29 cellular contexts compared by ENCODE assay signal in the genomic region with DNA sequence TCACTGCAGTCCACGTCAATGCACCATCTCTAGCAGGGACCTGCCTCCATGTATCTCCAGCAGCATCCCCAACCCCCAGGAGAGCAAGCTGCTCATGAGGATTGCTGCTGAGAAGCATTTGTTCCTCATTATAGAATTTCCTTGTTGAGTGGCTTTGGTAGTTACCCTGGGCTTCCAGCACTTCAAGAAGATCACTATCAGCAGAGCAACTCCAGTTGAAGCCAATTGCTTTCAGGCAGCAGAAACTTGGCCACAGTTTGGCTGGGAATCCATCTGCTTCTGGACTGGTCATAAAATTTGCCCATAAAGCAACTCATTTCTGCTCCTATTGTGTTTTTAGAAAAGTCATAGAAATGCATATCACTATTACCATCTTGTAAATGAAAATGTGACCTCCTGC. TPM values are rescaled to one million over a fixed set of nuclear protein-coding genes. Genes with fewer than 3 reads are reported as not detected.
"Had no signal": no experiment of that assay in that cellular context is flagged by ENCODE, and none has a peak within 500 bp of the region (broad histone marks: within the 10 kb centered on the region; RNA-seq: fewer than 3 reads in every experiment).

No MANE protein-coding gene starts in this region.

- ATAC-seq: activated T-helper 17 cell treated with anti-CD3 and anti-CD28 coated beads, Interleukin-2, amount 50 U/mL, for 72 hours; T-cell had no signal

- DNase-seq: activated CD4-positive, alpha-beta memory T cell treated with anti-CD3 and anti-CD28 coated beads for 36 hours; activated CD4-positive, alpha-beta T cell treated with anti-CD3 and anti-CD28 coated beads, Interleukin-2, amount 10 ng/mL, durations not matched to agents 7 days and 5 days; activated CD4-positive, CD25-positive, alpha-beta regulatory T cell; activated gamma-delta T cell; activated naive CD4-positive, alpha-beta T cell treated with anti-CD3 and anti-CD28 coated beads for 36 hours; activated naive CD8-positive, alpha-beta T cell treated with anti-CD3 and anti-CD28 coated beads for 36 hours; activated T-cell treated with anti-CD3 and anti-CD28 coated beads for 4 hours; activated T-cell treated with anti-CD3 and anti-CD28 coated beads, Interleukin-2, amount 50 U/mL, for 48 hours; adrenal gland; anterior cingulate cortex; cerebellar nuclear complex; MM.1S; NCI-H1105; NCI-H1436; NCI-H187; NCI-H2081; NCI-H2171; NCI-H345; NCI-H510A; NCI-H526 treated with DMSO at 0.1 percent for 48 hours; NK-92 treated with Interleukin-12 subunit alpha and Interleukin-12 subunit beta, amount 100 ng/mL, for 24 hours; OCI-M1; SHP77 treated with DMSO at 0.1 percent for 48 hours; T-cell; T-helper 2 cell; T1000 had no signal

- H3K4me3 Mint-ChIP-seq: activated CD4-positive, alpha-beta memory T cell treated with anti-CD3 and anti-CD28 coated beads for 36 hours; activated CD4-positive, alpha-beta T cell treated with anti-CD3 and anti-CD28 coated beads, Interleukin-2, amount 10 ng/mL, durations not matched to agents 7 days and 5 days; activated naive CD4-positive, alpha-beta T cell treated with anti-CD3 and anti-CD28 coated beads for 36 hours; activated naive CD8-positive, alpha-beta T cell treated with anti-CD3 and anti-CD28 coated beads for 36 hours; activated T-helper 17 cell treated with anti-CD3 and anti-CD28 coated beads, Interleukin-2, amount 50 U/mL, for 72 hours; dendritic cell treated with granulocyte-macrophage colony-stimulating factor and Interleukin-4, amounts not matched to agents 40 ng/mL and 50 ng/mL, for 4 days; T-cell had no signal

- H3K36me3 Mint-ChIP-seq: activated CD4-positive, alpha-beta memory T cell treated with anti-CD3 and anti-CD28 coated beads for 36 hours; activated naive CD8-positive, alpha-beta T cell treated with anti-CD3 and anti-CD28 coated beads for 36 hours; T-cell had no signal

- H3K9me3 ChIP-seq: adrenal gland had no signal

- H3K4me3 ChIP-seq: adrenal gland had no signal

- H3K9me3 Mint-ChIP-seq: activated CD4-positive, alpha-beta memory T cell treated with anti-CD3 and anti-CD28 coated beads for 36 hours; activated CD4-positive, alpha-beta T cell treated with anti-CD3 and anti-CD28 coated beads, Interleukin-2, amount 10 ng/mL, durations not matched to agents 7 days and 5 days; activated naive CD4-positive, alpha-beta T cell treated with anti-CD3 and anti-CD28 coated beads for 36 hours; activated naive CD8-positive, alpha-beta T cell treated with anti-CD3 and anti-CD28 coated beads for 36 hours; activated T-helper 17 cell treated with anti-CD3 and anti-CD28 coated beads, Interleukin-2, amount 50 U/mL, for 72 hours; dendritic cell treated with granulocyte-macrophage colony-stimulating factor and Interleukin-4, amounts not matched to agents 40 ng/mL and 50 ng/mL, for 4 days; T-cell had no signal

- H3K27ac ChIP-seq: adrenal gland had no signal

- H3K36me3 ChIP-seq: adrenal gland had no signal

- H3K4me1 ChIP-seq: adrenal gland had no signal

- H3K27ac Mint-ChIP-seq: activated CD4-positive, alpha-beta memory T cell treated with anti-CD3 and anti-CD28 coated beads for 36 hours; activated CD4-positive, alpha-beta T cell treated with anti-CD3 and anti-CD28 coated beads, Interleukin-2, amount 10 ng/mL, durations not matched to agents 7 days and 5 days; activated naive CD4-positive, alpha-beta T cell treated with anti-CD3 and anti-CD28 coated beads for 36 hours; activated naive CD8-positive, alpha-beta T cell treated with anti-CD3 and anti-CD28 coated beads for 36 hours; activated T-helper 17 cell treated with anti-CD3 and anti-CD28 coated beads, Interleukin-2, amount 50 U/mL, for 72 hours; dendritic cell treated with granulocyte-macrophage colony-stimulating factor and Interleukin-4, amounts not matched to agents 40 ng/mL and 50 ng/mL, for 4 days; T-cell had no signal

RNA-seq across cellular contexts. Expression of a gene that starts 17.4 kb away (rescaled TPM):
- total RNA-seq: activated CD4-positive, alpha-beta memory T cell treated with anti-CD3 and anti-CD28 coated beads for 36 hours; activated CD4-positive, alpha-beta T cell treated with anti-CD3 and anti-CD28 coated beads, Interleukin-2, amount 10 ng/mL, durations not matched to agents 7 days and 5 days; activated CD8-positive, alpha-beta memory T cell treated with anti-CD3 and anti-CD28 coated beads for 36 hours; activated naive CD4-positive, alpha-beta T cell treated with anti-CD3 and anti-CD28 coated beads for 36 hours; activated naive CD8-positive, alpha-beta T cell treated with anti-CD3 and anti-CD28 coated beads for 36 hours; adrenal gland; T-cell had no signal
- polyA plus RNA-seq: adrenal gland had no signal
